In the genomic region with DNA sequence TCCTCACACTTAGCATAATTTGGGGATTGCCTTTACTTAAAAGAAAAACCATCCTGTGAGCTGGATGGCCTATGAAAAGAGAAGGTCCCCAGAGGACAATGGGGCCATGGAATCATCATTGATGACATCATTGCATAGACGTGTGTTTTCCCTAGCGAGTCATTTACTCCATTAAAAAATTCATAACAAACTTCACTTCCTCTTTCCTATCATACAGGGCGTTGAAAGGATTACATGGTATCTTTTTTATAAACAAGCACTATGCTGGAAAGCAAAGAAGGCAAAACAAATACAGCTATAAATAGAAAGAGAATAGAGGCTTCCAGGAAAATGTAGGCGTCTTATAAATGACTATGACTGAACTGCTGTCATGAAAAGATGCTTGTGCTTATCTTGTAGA, we compare ENCODE assay signal across 13 cellular contexts. TPM values are rescaled to one million over a fixed set of nuclear protein-coding genes. Genes with fewer than 3 reads are reported as not detected.
DNase-seq lines count a peak whose midpoint lies in the region; ATAC-seq, FAIRE-seq and TF ChIP-seq lines count a peak whose summit lies in the region.
"Had no signal": no experiment of that assay in that cellular context is flagged by ENCODE, and none has a peak within 500 bp of the region (broad histone marks: within the 10 kb centered on the region; RNA-seq: fewer than 3 reads in every experiment).

No MANE protein-coding gene starts in this region.

- no peaks in the 10 kb centered on the region for H3K9me3 Mint-ChIP-seq in activated naive CD8-positive, alpha-beta T cell treated with anti-CD3 and anti-CD28 coated beads, Interleukin-2, amount 50 U/mL, for 24 hours
- no peaks in the 10 kb centered on the region for H3K9me3 Mint-ChIP-seq in activated naive CD8-positive, alpha-beta T cell treated with anti-CD3 and anti-CD28 coated beads for 36 hours
- no peaks in the 10 kb centered on the region for H3K9me3 Mint-ChIP-seq in astrocyte (ENCODE audit: unreplicated experiment)
- H3K9me3 Mint-ChIP-seq: activated naive CD4-positive, alpha-beta T cell treated with anti-CD3 and anti-CD28 coated beads, Interleukin-2, amount 50 U/mL, for 24 hours had no signal

- no peak overlapping the region for H3K27ac Mint-ChIP-seq in activated naive CD8-positive, alpha-beta T cell treated with anti-CD3 and anti-CD28 coated beads, Interleukin-2, amount 50 U/mL, for 24 hours
- H3K27ac Mint-ChIP-seq in activated naive CD8-positive, alpha-beta T cell treated with anti-CD3 and anti-CD28 coated beads for 36 hours = no peak overlapping the region
- peak overlapping the region; percentile 50 for H3K27ac Mint-ChIP-seq in astrocyte (ENCODE audit: unreplicated experiment)
- H3K27ac Mint-ChIP-seq: activated naive CD4-positive, alpha-beta T cell treated with anti-CD3 and anti-CD28 coated beads, Interleukin-2, amount 50 U/mL, for 24 hours had no signal

- H3K36me3 Mint-ChIP-seq in activated naive CD8-positive, alpha-beta T cell treated with anti-CD3 and anti-CD28 coated beads, Interleukin-2, amount 50 U/mL, for 24 hours (ENCODE audit: low read depth) = no peaks in the 10 kb centered on the region
- H3K36me3 Mint-ChIP-seq in activated naive CD8-positive, alpha-beta T cell treated with anti-CD3 and anti-CD28 coated beads for 36 hours = no peaks in the 10 kb centered on the region
- H3K36me3 Mint-ChIP-seq in astrocyte (ENCODE audit: low read depth, unreplicated experiment) = no peaks in the 10 kb centered on the region
- H3K36me3 Mint-ChIP-seq: activated naive CD4-positive, alpha-beta T cell treated with anti-CD3 and anti-CD28 coated beads, Interleukin-2, amount 50 U/mL, for 24 hours had no signal

- no peak for DNase-seq in activated naive CD8-positive, alpha-beta T cell treated with anti-CD3 and anti-CD28 coated beads, Interleukin-2, amount 50 U/mL, for 24 hours
- no peak for DNase-seq in activated naive CD8-positive, alpha-beta T cell treated with anti-CD3 and anti-CD28 coated beads for 36 hours
- DNase-seq in astrocyte (ENCODE audit: low read depth) (peak; percentile 54), iris pigment epithelial cell (ENCODE audit: low read depth) (peak; percentile 70), HUDEP-2 (lab: John Stamatoyannopoulos, UW; ENCODE audit: unreplicated experiment in 76 of 76) (no peak)
- DNase-seq: ACHN; activated CD4-positive, alpha-beta T cell treated with anti-CD3 and anti-CD28 coated beads for 48 hours; esophagus squamous epithelium; NCI-H2107 had no signal

- TF ChIP-seq CTCF in astrocyte (IDR thresholded peaks at IDR 0.05; ENCODE audit: insufficient read depth, low read depth, low read length) = no peak

- H3K27ac ChIP-seq in astrocyte (ENCODE audit: low read depth, low read length) = peak overlapping the region; percentile 10
- H3K27ac ChIP-seq in subcutaneous abdominal adipose tissue (ENCODE audit: low read depth, low read length) = peak overlapping the region; percentile 39
- H3K27ac ChIP-seq: esophagus squamous epithelium had no signal

- H3K27me3 ChIP-seq in astrocyte (ENCODE audit: insufficient read depth, low read length) = no peaks in the 10 kb centered on the region
- H3K27me3 ChIP-seq in subcutaneous abdominal adipose tissue (ENCODE audit: control insufficient read depth in 5 of 5, insufficient read depth in 4 of 5, low read length in 5 of 5) = no peaks in the 10 kb centered on the region
- H3K27me3 ChIP-seq: esophagus squamous epithelium had no signal

- H3K79me2 ChIP-seq in astrocyte (ENCODE audit: insufficient read depth, low read length) = no peaks in the 10 kb centered on the region

- FAIRE-seq in astrocyte (lab: Jason Lieb, UNC) = peak; percentile 74

- peak; percentile 33 for ATAC-seq in activated naive CD8-positive, alpha-beta T cell treated with anti-CD3 and anti-CD28 coated beads, Interleukin-2, amount 50 U/mL, for 24 hours
- ATAC-seq in HG03045 (IDR thresholded peaks at IDR 0.05; ENCODE audit: unreplicated experiment) (no peak), HG02623 (IDR thresholded peaks at IDR 0.05; ENCODE audit: unreplicated experiment) (no peak)

- H3K9me3 ChIP-seq in astrocyte (ENCODE audit: insufficient read depth, low read depth, low read length) (no peaks in the 10 kb centered on the region), subcutaneous abdominal adipose tissue (ENCODE audit: control insufficient read depth in 5 of 5, low read length in 5 of 5) (no peaks in the 10 kb centered on the region)
- H3K9me3 ChIP-seq: esophagus squamous epithelium had no signal

- H3K36me3 ChIP-seq in astrocyte (ENCODE audit: insufficient read depth, low read length) (no peaks in the 10 kb centered on the region), subcutaneous abdominal adipose tissue (ENCODE audit: control insufficient read depth in 5 of 5, insufficient read depth in 5 of 5, low read length in 5 of 5) (no peaks in the 10 kb centered on the region)
- H3K36me3 ChIP-seq: esophagus squamous epithelium had no signal

- no peak overlapping the region for H3K4me3 Mint-ChIP-seq in activated naive CD8-positive, alpha-beta T cell treated with anti-CD3 and anti-CD28 coated beads, Interleukin-2, amount 50 U/mL, for 24 hours
- H3K4me3 Mint-ChIP-seq in activated naive CD8-positive, alpha-beta T cell treated with anti-CD3 and anti-CD28 coated beads for 36 hours = no peak overlapping the region
- no peak overlapping the region for H3K4me3 Mint-ChIP-seq in astrocyte (ENCODE audit: unreplicated experiment)
- H3K4me3 Mint-ChIP-seq: activated naive CD4-positive, alpha-beta T cell treated with anti-CD3 and anti-CD28 coated beads, Interleukin-2, amount 50 U/mL, for 24 hours had no signal

- H3K4me1 ChIP-seq in astrocyte (ENCODE audit: insufficient read depth, low read length) (peaks cover 8% of the 10 kb centered on the region), subcutaneous abdominal adipose tissue (ENCODE audit: control insufficient read depth in 5 of 5, insufficient read depth in 5 of 5, low read length in 5 of 5) (peaks cover 7 to 35% (median 24%) of the 10 kb centered on the region in 5 donors)

- H3K27me3 Mint-ChIP-seq in activated naive CD8-positive, alpha-beta T cell treated with anti-CD3 and anti-CD28 coated beads, Interleukin-2, amount 50 U/mL, for 24 hours = peaks cover 24% of the 10 kb centered on the region
- peaks cover 38% of the 10 kb centered on the region for H3K27me3 Mint-ChIP-seq in activated naive CD8-positive, alpha-beta T cell treated with anti-CD3 and anti-CD28 coated beads for 36 hours
- H3K27me3 Mint-ChIP-seq in astrocyte (ENCODE audit: low read depth, unreplicated experiment) = no peaks in the 10 kb centered on the region

- H3K4me3 ChIP-seq in astrocyte (ENCODE audit: insufficient read depth, low read depth, low read length) (no peak overlapping the region), subcutaneous abdominal adipose tissue (ENCODE audit: low read depth in 1 of 5, low read length in 5 of 5) (peak overlapping the region in 1 of 5 donors; percentile 13)
- H3K4me3 ChIP-seq: esophagus squamous epithelium had no signal

- H4K20me1 ChIP-seq in astrocyte (ENCODE audit: insufficient read depth, low read length) = no peaks in the 10 kb centered on the region

- H3K4me1 Mint-ChIP-seq in activated naive CD8-positive, alpha-beta T cell treated with anti-CD3 and anti-CD28 coated beads, Interleukin-2, amount 50 U/mL, for 24 hours = peaks cover 9% of the 10 kb centered on the region
- peaks cover 9% of the 10 kb centered on the region for H3K4me1 Mint-ChIP-seq in activated naive CD8-positive, alpha-beta T cell treated with anti-CD3 and anti-CD28 coated beads for 36 hours
- H3K4me1 Mint-ChIP-seq in astrocyte (ENCODE audit: low read depth, unreplicated experiment) = peaks cover 7% of the 10 kb centered on the region
- H3K4me1 Mint-ChIP-seq: activated naive CD4-positive, alpha-beta T cell treated with anti-CD3 and anti-CD28 coated beads, Interleukin-2, amount 50 U/mL, for 24 hours had no signal

- no peak overlapping the region for H2AFZ ChIP-seq in astrocyte (ENCODE audit: low read depth, low read length)

- peak overlapping the region; percentile 70 for H3K4me2 ChIP-seq in astrocyte (ENCODE audit: low read length)

- no peak overlapping the region for H3K9ac ChIP-seq in astrocyte (ENCODE audit: low read length)
- no peak overlapping the region for H3K9ac ChIP-seq in subcutaneous abdominal adipose tissue (ENCODE audit: low read length in 5 of 5)

RNA-seq across cellular contexts. Expression of a gene that starts 11.3 kb away (rescaled TPM):
- total RNA-seq in activated naive CD8-positive, alpha-beta T cell treated with anti-CD3 and anti-CD28 coated beads for 36 hours = under 1 TPM in 1 of 2 experiments, not detected in 1; 0.16 TPM
- 106 and 202 TPM in 2 replicates for total RNA-seq in astrocyte

RNA-seq across cellular contexts. Expression of a gene that starts 26.4 kb away (rescaled TPM):
- total RNA-seq in activated naive CD8-positive, alpha-beta T cell treated with anti-CD3 and anti-CD28 coated beads for 36 hours = 100 to 1,000 TPM; 489 to 495 TPM
- total RNA-seq in astrocyte = 429 and 463 TPM in 2 replicates

Comparison
In these comparisons a context has a peak if more than half of its experiments do, and no peak if none do; other contexts are left out.
1. DNase-seq: peak in astrocyte (single experiment) and iris pigment epithelial cell (single experiment); none in activated naive CD8-positive, alpha-beta T cell treated with anti-CD3 and anti-CD28 coated beads, Interleukin-2, amount 50 U/mL, for 24 hours (single experiment), activated naive CD8-positive, alpha-beta T cell treated with anti-CD3 and anti-CD28 coated beads for 36 hours (single experiment) and HUDEP-2 (0 of 76).
2. RNA of a gene that starts 11.3 kb away (total RNA-seq): 106 to 202 TPM in astrocyte; 0.16 TPM in activated naive CD8-positive, alpha-beta T cell treated with anti-CD3 and anti-CD28 coated beads for 36 hours; every median in the first group is over 10 times any median in the second.